ENCODE assay signal across 1 cellular context in the genomic region with DNA sequence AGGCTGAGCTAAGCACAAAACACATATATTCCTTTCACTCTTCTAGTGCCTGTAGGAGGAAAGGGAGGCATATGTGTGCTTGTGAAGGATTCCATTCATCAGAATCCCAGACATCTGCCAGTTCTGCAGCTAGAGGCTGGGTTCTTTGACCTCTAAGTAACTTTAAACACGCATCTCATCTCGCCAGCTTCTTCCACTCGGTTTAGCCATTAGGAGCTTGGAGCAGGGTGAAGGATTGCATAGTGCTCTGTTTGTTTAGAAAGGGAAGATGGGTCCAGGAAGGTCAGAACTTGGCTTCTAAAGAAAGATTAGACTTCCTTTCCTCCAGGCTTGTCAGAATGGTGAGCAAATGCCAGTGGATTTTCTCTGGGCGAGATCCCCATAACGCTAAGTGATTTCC.
TF ChIP-seq lines count a peak whose summit lies in the region.

No MANE protein-coding gene starts in this region.

TF ChIP-seq in WTC11, 78 proteins besides CTCF, POLR2A, EP300 and RAD21 (continued from another document):
- TF ChIP-seq, protein P1, sequence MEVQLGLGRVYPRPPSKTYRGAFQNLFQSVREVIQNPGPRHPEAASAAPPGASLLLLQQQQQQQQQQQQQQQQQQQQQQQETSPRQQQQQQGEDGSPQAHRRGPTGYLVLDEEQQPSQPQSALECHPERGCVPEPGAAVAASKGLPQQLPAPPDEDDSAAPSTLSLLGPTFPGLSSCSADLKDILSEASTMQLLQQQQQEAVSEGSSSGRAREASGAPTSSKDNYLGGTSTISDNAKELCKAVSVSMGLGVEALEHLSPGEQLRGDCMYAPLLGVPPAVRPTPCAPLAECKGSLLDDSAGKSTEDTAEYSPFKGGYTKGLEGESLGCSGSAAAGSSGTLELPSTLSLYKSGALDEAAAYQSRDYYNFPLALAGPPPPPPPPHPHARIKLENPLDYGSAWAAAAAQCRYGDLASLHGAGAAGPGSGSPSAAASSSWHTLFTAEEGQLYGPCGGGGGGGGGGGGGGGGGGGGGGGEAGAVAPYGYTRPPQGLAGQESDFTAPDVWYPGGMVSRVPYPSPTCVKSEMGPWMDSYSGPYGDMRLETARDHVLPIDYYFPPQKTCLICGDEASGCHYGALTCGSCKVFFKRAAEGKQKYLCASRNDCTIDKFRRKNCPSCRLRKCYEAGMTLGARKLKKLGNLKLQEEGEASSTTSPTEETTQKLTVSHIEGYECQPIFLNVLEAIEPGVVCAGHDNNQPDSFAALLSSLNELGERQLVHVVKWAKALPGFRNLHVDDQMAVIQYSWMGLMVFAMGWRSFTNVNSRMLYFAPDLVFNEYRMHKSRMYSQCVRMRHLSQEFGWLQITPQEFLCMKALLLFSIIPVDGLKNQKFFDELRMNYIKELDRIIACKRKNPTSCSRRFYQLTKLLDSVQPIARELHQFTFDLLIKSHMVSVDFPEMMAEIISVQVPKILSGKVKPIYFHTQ (CRISPR knock-in tag; IDR thresholded peaks at IDR 0.05), result no peak
- TF ChIP-seq FOXP1 (CRISPR knock-in tag; IDR thresholded peaks at IDR 0.05; ENCODE audit: borderline replicate concordance) (no peak), ATF6 (CRISPR knock-in tag; IDR thresholded peaks at IDR 0.05) (no peak), ZBTB43 (CRISPR knock-in tag; IDR thresholded peaks at IDR 0.05) (no peak), ATF1 (CRISPR knock-in tag; IDR thresholded peaks at IDR 0.05) (no peak), GTF2I (CRISPR knock-in tag; conservative IDR thresholded peaks at IDR 0.05) (no peak), ZNF425 (CRISPR knock-in tag; conservative IDR thresholded peaks at IDR 0.05) (no peak), GABPB1 (CRISPR knock-in tag; IDR thresholded peaks at IDR 0.05) (no peak), FOXJ3 (CRISPR knock-in tag; IDR thresholded peaks at IDR 0.05; ENCODE audit: borderline replicate concordance) (no peak), ESRRA (CRISPR knock-in tag; IDR thresholded peaks at IDR 0.05; ENCODE audit: borderline replicate concordance) (no peak), RORB (CRISPR knock-in tag; IDR thresholded peaks at IDR 0.05) (no peak), ZNF232 (CRISPR knock-in tag; IDR thresholded peaks at IDR 0.05) (no peak), PRRX2 (CRISPR knock-in tag; IDR thresholded peaks at IDR 0.05) (no peak)
- TF ChIP-seq, protein P2, sequence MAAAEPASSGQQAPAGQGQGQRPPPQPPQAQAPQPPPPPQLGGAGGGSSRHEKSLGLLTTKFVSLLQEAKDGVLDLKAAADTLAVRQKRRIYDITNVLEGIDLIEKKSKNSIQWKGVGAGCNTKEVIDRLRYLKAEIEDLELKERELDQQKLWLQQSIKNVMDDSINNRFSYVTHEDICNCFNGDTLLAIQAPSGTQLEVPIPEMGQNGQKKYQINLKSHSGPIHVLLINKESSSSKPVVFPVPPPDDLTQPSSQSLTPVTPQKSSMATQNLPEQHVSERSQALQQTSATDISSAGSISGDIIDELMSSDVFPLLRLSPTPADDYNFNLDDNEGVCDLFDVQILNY (CRISPR knock-in tag; IDR thresholded peaks at IDR 0.05), result no peak
TF ChIP-seq in WTC11: peak in this region for 0.
